23 cellular contexts compared by ENCODE assay signal in the genomic region with DNA sequence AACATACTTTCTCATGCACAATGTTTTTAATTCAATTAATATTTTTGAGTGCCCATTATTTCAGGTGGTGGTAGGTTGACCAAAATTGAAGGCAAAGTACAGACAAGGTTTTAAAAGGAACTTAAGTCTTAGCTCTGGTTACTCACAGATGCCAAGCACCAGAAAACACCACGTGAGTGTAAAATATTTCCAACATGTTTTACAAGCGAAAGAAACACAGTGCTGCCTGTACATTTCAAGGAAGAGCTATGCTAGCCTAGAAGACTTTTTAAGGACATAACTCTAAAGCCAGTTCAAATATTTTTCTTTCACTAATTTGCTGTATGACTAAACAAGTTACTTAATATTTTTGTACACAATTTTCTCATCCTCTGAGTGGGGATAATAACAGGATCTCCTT.
DNase-seq lines count a peak whose midpoint lies in the region; FAIRE-seq and TF ChIP-seq lines count a peak whose summit lies in the region.
"Had no signal": no experiment of that assay in that cellular context is flagged by ENCODE, and none has a peak within 500 bp of the region (broad histone marks: within the 10 kb centered on the region; RNA-seq: fewer than 3 reads in every experiment).

No MANE protein-coding gene starts in this region.

- no peak overlapping the region for H3K4me2 ChIP-seq in H9 (ENCODE audit: insufficient read depth, insufficient read length, low read length)
- H3K4me2 ChIP-seq: BLaER1 had no signal

- no CpG with 5 or more reads among the region's 2 CpGs for WGBS in H9 (ENCODE audit: extremely low coverage, insufficient read length, low lambda C conversion rate)

- no peak for FAIRE-seq in GM19239 (lab: Jason Lieb, UNC)
- FAIRE-seq: GM12878, GM18507, H1 had no signal

- no peak overlapping the region for H2AK5ac ChIP-seq in H9 (ENCODE audit: insufficient read length, low read length)

- no peak overlapping the region for H3K18ac ChIP-seq in H9 (ENCODE audit: insufficient read length, low read depth, low read length)

- H3K27me3 ChIP-seq in adipocyte (replicated peaks; ENCODE audit: control insufficient read depth, insufficient read depth, low read length) (no peaks in the 10 kb centered on the region), H9 (ENCODE audit: insufficient read depth, low read length) (no peaks in the 10 kb centered on the region)
- H3K27me3 ChIP-seq: BLaER1 had no signal

- no peak overlapping the region for H3K9ac ChIP-seq in adipocyte (ENCODE audit: low read length)
- no peak overlapping the region for H3K9ac ChIP-seq in H9 (ENCODE audit: extremely low read depth, insufficient read length, low read length)
- H3K9ac ChIP-seq: BLaER1, GM23248 had no signal

- no peak overlapping the region for H4K5ac ChIP-seq in H9 (ENCODE audit: insufficient read length, low read depth, low read length)

- H3K27ac Mint-ChIP-seq in H9: no peak overlapping the region
- H3K27ac Mint-ChIP-seq: B cell; CD4-positive, CD25-positive, alpha-beta regulatory T cell; CD8-positive, alpha-beta T cell had no signal

- no peak overlapping the region for H3K4ac ChIP-seq in H9 (ENCODE audit: low read depth, low read length)

- H2BK20ac ChIP-seq in H9 (ENCODE audit: low read depth, low read length, poor library complexity, severe bottlenecking): no peak overlapping the region

- H3K9me3 ChIP-seq in adipocyte (ENCODE audit: control insufficient read depth, low read length) (no peaks in the 10 kb centered on the region), H9 (ENCODE audit: control insufficient read depth, low read depth, low read length) (no peaks in the 10 kb centered on the region)
- H3K9me3 ChIP-seq: BLaER1, Caco-2 had no signal

- no peak overlapping the region for H3T11ph ChIP-seq in H9 (ENCODE audit: low read length)

- H4K91ac ChIP-seq in H9 (ENCODE audit: insufficient read length, low read depth, low read length): no peak overlapping the region

- H4K8ac ChIP-seq in H9 (replicated peaks; ENCODE audit: insufficient read length, low read depth, low read length): no peak overlapping the region

- H3K4me3 ChIP-seq in AG10803 (ENCODE audit: low read length) (no peak overlapping the region), adipocyte (ENCODE audit: low read length) (no peak overlapping the region)
- H3K4me3 ChIP-seq: BLaER1, GM12878, GM23248 had no signal

- no peak for TF ChIP-seq CTCF in AG10803 (conservative IDR thresholded peaks at IDR 0.05; ENCODE audit: low read length)
- TF ChIP-seq CTCF in H9 (conservative IDR thresholded peaks at IDR 0.05): no peak

- H3K4me1 Mint-ChIP-seq in H9: no peaks in the 10 kb centered on the region
- H3K4me1 Mint-ChIP-seq: B cell; CD4-positive, CD25-positive, alpha-beta regulatory T cell had no signal

- H3K27ac ChIP-seq in H9 (ENCODE audit: insufficient read length, low read depth, low read length): no peak overlapping the region
- H3K27ac ChIP-seq: BLaER1, C4-2B, GM23248 had no signal

- H3K9me3 Mint-ChIP-seq in H9: no peaks in the 10 kb centered on the region
- H3K9me3 Mint-ChIP-seq: CD8-positive, alpha-beta T cell had no signal

- no peaks in the 10 kb centered on the region for H4K20me1 ChIP-seq in H9 (ENCODE audit: control insufficient read depth, insufficient read depth, insufficient read length)
- H4K20me1 ChIP-seq: BLaER1 had no signal

- no peaks in the 10 kb centered on the region for H3K23me2 ChIP-seq in H9 (ENCODE audit: insufficient read length, low read depth, low read length, poor library complexity, severe bottlenecking)

- no peak overlapping the region for H3K4me3 Mint-ChIP-seq in H9
- H3K4me3 Mint-ChIP-seq: B cell; CD4-positive, CD25-positive, alpha-beta regulatory T cell; CD8-positive, alpha-beta T cell had no signal

- no peaks in the 10 kb centered on the region for H3K79me2 ChIP-seq in H9 (ENCODE audit: insufficient read depth, low read length)

- H3K23ac ChIP-seq in H9 (ENCODE audit: insufficient read length, low read depth, low read length): no peak overlapping the region

- H2BK15ac ChIP-seq in H9 (ENCODE audit: low read depth, low read length): no peak overlapping the region

- H3K56ac ChIP-seq in H9 (ENCODE audit: insufficient read length, low read depth, low read length): no peak overlapping the region

- no peak overlapping the region for H2AFZ ChIP-seq in H9 (ENCODE audit: low read length)
- H2AFZ ChIP-seq: GM23248 had no signal

- H3K36me3 ChIP-seq in adipocyte (ENCODE audit: control insufficient read depth, insufficient read depth, low read length, severe bottlenecking): no peaks in the 10 kb centered on the region
- H3K36me3 ChIP-seq: BLaER1 had no signal

- no peak overlapping the region for H2BK120ac ChIP-seq in H9 (ENCODE audit: low read depth, low read length, poor library complexity, severe bottlenecking)

- H3K27me3 Mint-ChIP-seq in H9 (ENCODE audit: low read depth): no peaks in the 10 kb centered on the region
- H3K27me3 Mint-ChIP-seq: B cell; CD4-positive, CD25-positive, alpha-beta regulatory T cell had no signal

- no peak overlapping the region for H2BK12ac ChIP-seq in H9 (ENCODE audit: insufficient read length, low read depth, low read length)

- H3K36me3 Mint-ChIP-seq in H9 (ENCODE audit: insufficient read depth in 1 of 3, low read depth in 3 of 3): no peaks in the 10 kb centered on the region
- H3K36me3 Mint-ChIP-seq: CD4-positive, CD25-positive, alpha-beta regulatory T cell; CD8-positive, alpha-beta T cell had no signal

- no peaks in the 10 kb centered on the region for H3K79me1 ChIP-seq in H9 (ENCODE audit: insufficient read depth, low read depth, low read length, poor library complexity, severe bottlenecking)

- peak; percentile 6 for DNase-seq in AG10803 (ENCODE audit: low read depth)
- DNase-seq in adipocyte (ENCODE audit: low read depth): peak; percentile 8
- peak; percentile 58 for DNase-seq in fibroblast of peridontal ligament (ENCODE audit: extremely low read depth)
- DNase-seq in stromal cell of bone marrow (ENCODE audit: low read depth): peak; percentile 25
- DNase-seq in NCI-H510A (lab: John Stamatoyannopoulos, UW): no peak
- no peak for DNase-seq in AML-193 (lab: John Stamatoyannopoulos, UW)
- DNase-seq in H9: no peak
- no peak for DNase-seq in GM19239 (ENCODE audit: insufficient read length, low spot score)
- DNase-seq: Caco-2; CD4-positive, CD25-positive, alpha-beta regulatory T cell; CD8-positive, alpha-beta T cell; DMS153; DND-41; EL; GDM1; GM23248; H7 had no signal

- no peak overlapping the region for H3K14ac ChIP-seq in H9 (ENCODE audit: insufficient read depth, low read length)

- H3K4me1 ChIP-seq in adipocyte (ENCODE audit: control insufficient read depth, insufficient read depth, low read length) (no peaks in the 10 kb centered on the region), H9 (ENCODE audit: insufficient read depth, low read length) (no peaks in the 10 kb centered on the region)
- H3K4me1 ChIP-seq: Caco-2 had no signal

- no peak overlapping the region for H2BK5ac ChIP-seq in H9 (ENCODE audit: insufficient read length, low read length)

Comparison
In these comparisons a context has a peak if more than half of its experiments do, and no peak if none do; other contexts are left out.
1. DNase-seq: peak in AG10803 (single experiment), adipocyte (single experiment), fibroblast of peridontal ligament (single experiment) and stromal cell of bone marrow (single experiment); none in NCI-H510A (single experiment), AML-193 (0 of 2), H9 (single experiment) and GM19239 (single experiment).